Comparison of ENCODE assay signal across 8 cellular contexts in genomic region chr12:4272014-4272975, GRCh38. TPM values are rescaled to one million over a fixed set of nuclear protein-coding genes. Genes with fewer than 3 reads are reported as not detected.
DNase-seq lines count a peak whose midpoint lies in the region; ATAC-seq, FAIRE-seq and TF ChIP-seq lines count a peak whose summit lies in the region.

No MANE protein-coding gene starts in this region.

- H3K4me1 Mint-ChIP-seq in neural progenitor cell, result peaks cover 38% of the 10 kb centered on the region
- peaks cover 26% of the 10 kb centered on the region for H3K4me1 Mint-ChIP-seq in stimulated activated naive CD8-positive, alpha-beta T cell treated with anti-CD3 and anti-CD28 coated beads, Interleukin-15, amount 100 ng/mL, for 72 hours

- peak; percentile 95 for FAIRE-seq in GM12892 (lab: Jason Lieb, UNC)

- H3K4me2 ChIP-seq in neural progenitor cell, result peak overlapping the region; percentile 80

- H3K27ac Mint-ChIP-seq in neural progenitor cell, result peak overlapping the region; percentile 96
- peak overlapping the region; percentile 98 to 100 for H3K27ac Mint-ChIP-seq in stimulated activated naive CD8-positive, alpha-beta T cell treated with anti-CD3 and anti-CD28 coated beads, Interleukin-15, amount 100 ng/mL, for 72 hours

- peaks cover 29% of the 10 kb centered on the region for H3K27me3 Mint-ChIP-seq in neural progenitor cell (ENCODE audit: insufficient read depth, low read depth)
- no peaks in the 10 kb centered on the region for H3K27me3 Mint-ChIP-seq in stimulated activated naive CD8-positive, alpha-beta T cell treated with anti-CD3 and anti-CD28 coated beads, Interleukin-15, amount 100 ng/mL, for 72 hours

- H2AFZ ChIP-seq in neural progenitor cell (replicated peaks), result peak overlapping the region; percentile 75

- peak; percentile 71 for TF ChIP-seq POLR2A in GM12892 (IDR thresholded peaks at IDR 0.05; ENCODE audit: low read depth, low read length)

- peak; percentile 43 for ATAC-seq in HG02588 (IDR thresholded peaks at IDR 0.05; ENCODE audit: unreplicated experiment)
- peak; percentile 66 for ATAC-seq in stimulated activated naive CD8-positive, alpha-beta T cell treated with anti-CD3 and anti-CD28 coated beads, Interleukin-15, amount 100 ng/mL, for 72 hours
- ATAC-seq in HG03571 (IDR thresholded peaks at IDR 0.05; ENCODE audit: unreplicated experiment), result no peak

- TF ChIP-seq CTCF in fibroblast of pulmonary artery (IDR thresholded peaks at IDR 0.05; ENCODE audit: low read length, missing control alignments) (no peak), neural progenitor cell (IDR thresholded peaks at IDR 0.05) (no peak)

- H3K27ac ChIP-seq in neural progenitor cell, result no peak overlapping the region

- H3K4me1 ChIP-seq in neural progenitor cell, result peaks cover 23% of the 10 kb centered on the region

- H3K9me3 ChIP-seq in neural progenitor cell (ENCODE audit: low read depth), result no peaks in the 10 kb centered on the region

- no peaks in the 10 kb centered on the region for H3K36me3 ChIP-seq in neural progenitor cell

- peaks cover 93% of the 10 kb centered on the region for H3K27me3 ChIP-seq in neural progenitor cell

- H3K9me3 Mint-ChIP-seq in neural progenitor cell, result no peaks in the 10 kb centered on the region
- no peaks in the 10 kb centered on the region for H3K9me3 Mint-ChIP-seq in stimulated activated naive CD8-positive, alpha-beta T cell treated with anti-CD3 and anti-CD28 coated beads, Interleukin-15, amount 100 ng/mL, for 72 hours

- H3K4me3 Mint-ChIP-seq in neural progenitor cell, result peak overlapping the region; percentile 97
- H3K4me3 Mint-ChIP-seq in stimulated activated naive CD8-positive, alpha-beta T cell treated with anti-CD3 and anti-CD28 coated beads, Interleukin-15, amount 100 ng/mL, for 72 hours, result peak overlapping the region; percentile 99

- H3K9ac ChIP-seq in neural progenitor cell, result no peak overlapping the region

- H3K4me3 ChIP-seq in fibroblast of pulmonary artery (replicated peaks; ENCODE audit: low read depth, low read length), result peak overlapping the region; percentile 47
- H3K4me3 ChIP-seq in neural progenitor cell, result peak overlapping the region; percentile 82

- DNase-seq in GM12892 (ENCODE audit: insufficient read length) (peak; percentile 64), NK-92 (lab: John Stamatoyannopoulos, UW; ENCODE audit: unreplicated experiment) (peak; percentile 46), fibroblast of pulmonary artery (ENCODE audit: low read depth) (peak; percentile 71), neural progenitor cell (ENCODE audit: low spot score) (peak; percentile 90)
- DNase-seq in activated T-helper 1 cell treated with anti-CD3 and anti-CD28 coated beads, Interleukin-2, amount 50 U/mL, for 16 hours (ENCODE audit: low read depth in 1 of 2, low spot score in 1 of 2), result peak; percentile 72 to 80
- peak; percentile 94 to 96 for DNase-seq in stimulated activated naive CD8-positive, alpha-beta T cell treated with anti-CD3 and anti-CD28 coated beads, Interleukin-15, amount 100 ng/mL, for 72 hours

- peaks cover 15% of the 10 kb centered on the region for H3K36me3 Mint-ChIP-seq in neural progenitor cell

- peaks cover 17% of the 10 kb centered on the region for H4K20me1 ChIP-seq in neural progenitor cell (ENCODE audit: low read depth)

- peaks cover 50% of the 10 kb centered on the region for H3F3A ChIP-seq in neural progenitor cell (ENCODE audit: low read depth)

- peaks cover 24% of the 10 kb centered on the region for H3K79me2 ChIP-seq in neural progenitor cell (ENCODE audit: low read depth)

RNA-seq across cellular contexts. Expression of gene CCND2, which starts 1.3 kb away (rescaled TPM):
- 130 TPM for polyA plus RNA-seq in GM12892 (2012; ENCODE audit: missing spikeins)
- total RNA-seq in neural progenitor cell (ENCODE audit: low replicate concordance), result 95.8 and 103 TPM in 2 replicates

RNA-seq across cellular contexts. Expression of gene TIGAR, which starts 48.7 kb away (rescaled TPM):
- 20.3 TPM for polyA plus RNA-seq in GM12892 (2012; ENCODE audit: missing spikeins)
- 7.1 and 18.1 TPM in 2 replicates for total RNA-seq in neural progenitor cell (ENCODE audit: low replicate concordance)
